23 cellular contexts compared by ENCODE assay signal in genomic region chrX:111581086-111581485, GRCh38.
"Had no signal": no experiment of that assay in that cellular context is flagged by ENCODE, and none has a peak within 500 bp of the region (broad histone marks: within the 10 kb centered on the region; RNA-seq: fewer than 3 reads in every experiment).

No MANE protein-coding gene starts in this region.

- DNase-seq: activated CD4-positive, alpha-beta T cell treated with anti-CD3 and anti-CD28 coated beads, Interleukin-2, amount 10 ng/mL, durations not matched to agents 24 days and 14 days; activated CD4-positive, CD25-positive, alpha-beta regulatory T cell; activated CD8-positive, alpha-beta memory T cell treated with anti-CD3 and anti-CD28 coated beads, Interleukin-2, amount 50 U/mL, for 48 hours; activated effector memory CD4-positive, alpha-beta T cell treated with anti-CD3 and anti-CD28 coated beads, Interleukin-2, amount 50 U/mL, for 16 hours; activated naive CD4-positive, alpha-beta T cell treated with anti-CD3 and anti-CD28 coated beads, Interleukin-2, amount 50 U/mL, for 16 hours; activated T-cell treated with anti-CD3 and anti-CD28 coated beads, Interleukin-2, amount 50 U/mL, for 72 hours; body of pancreas; foreskin keratinocyte; glutamatergic neuron; hypothalamus; left lung; nephron progenitor cell; occipital lobe; posterior cingulate gyrus; retina; stimulated activated CD4-positive, alpha-beta T cell treated with anti-CD3 and anti-CD28 coated beads, Interleukin-12 subunit alpha, Interleukin-12 subunit beta, amount 100 ng/mL, for 4 hours; stimulated activated CD4-positive, alpha-beta T cell treated with anti-CD3 and anti-CD28 coated beads, Interleukin-1b, Interleukin-23, amount 100 ng/mL, for 48 hours; stimulated activated naive CD4-positive, alpha-beta T cell treated with Interleukin-2 at 50 U/mL for 16 hours; substantia nigra; T-helper 1 cell; T-helper 9 cell; tibial artery had no signal

- FAIRE-seq: keratinocyte had no signal

- ATAC-seq: activated T-cell treated with anti-CD3 and anti-CD28 coated beads, Interleukin-2, amount 50 U/mL, for 72 hours; body of pancreas; foreskin keratinocyte; left lung had no signal
